Comparison of ENCODE assay signal across 27 cellular contexts in the genomic region with DNA sequence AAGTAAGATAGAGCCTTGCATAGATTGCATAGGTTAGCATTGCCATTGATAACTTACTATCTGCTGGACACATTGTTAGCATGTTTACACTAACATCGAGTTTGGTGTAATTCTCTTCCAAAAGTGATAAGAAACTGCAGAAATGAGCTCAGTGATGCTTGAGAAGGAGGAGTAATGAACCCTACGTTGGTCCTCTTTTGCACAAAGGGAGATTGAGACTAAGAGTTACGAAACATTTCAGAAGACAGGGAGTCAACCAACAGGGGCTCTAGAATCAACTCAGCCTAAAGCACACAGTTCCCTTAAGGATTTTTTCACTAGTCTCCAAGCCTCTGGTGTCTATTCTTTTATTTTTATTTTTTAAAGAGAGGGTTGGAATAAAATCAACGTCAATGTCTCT. TPM values are rescaled to one million over a fixed set of nuclear protein-coding genes. Genes with fewer than 3 reads are reported as not detected.
"Had no signal": no experiment of that assay in that cellular context is flagged by ENCODE, and none has a peak within 500 bp of the region (broad histone marks: within the 10 kb centered on the region; RNA-seq: fewer than 3 reads in every experiment).

No MANE protein-coding gene starts in this region.

- H3K27ac ChIP-seq: KMS-11, Peyer's patch, SJCRH30 had no signal

- H3K27me3 ChIP-seq: Peyer's patch, SJCRH30 had no signal

- H3K4me3 ChIP-seq: Peyer's patch, SJCRH30 had no signal

- H3K9me3 ChIP-seq: Peyer's patch, SJCRH30 had no signal

- H3K36me3 ChIP-seq: Peyer's patch, SJCRH30 had no signal

- DNase-seq: Kasumi-1, MM.1S, NCI-H1048, NCI-H1105 treated with DMSO at 0.1 percent for 48 hours, NCI-H1417 treated with DMSO at 0.1 percent for 48 hours, NCI-H146, NCI-H1694 treated with DMSO at 0.1 percent for 48 hours, NCI-H1930, NCI-H2081, NCI-H2107, NCI-H2171, NCI-H226, NCI-H446, NCI-H510A, NCI-H524 treated with DMSO at 0.1 percent for 48 hours, NCI-H69, NCI-H774, PC-3, Peyer's patch, SHP77 treated with DMSO at 0.1 percent for 48 hours, SJCRH30 had no signal

- H3K4me1 ChIP-seq: Peyer's patch had no signal

- ATAC-seq: PC-3, Right ventricle myocardium inferior had no signal

RNA-seq across cellular contexts. Expression of a gene that starts 6.8 kb away (rescaled TPM):
- total RNA-seq: HT-29, OCI-LY7, PC-3, Peyer's patch, Right ventricle myocardium inferior, RPMI7951, SJCRH30 had no signal

RNA-seq across cellular contexts. Expression of a gene that starts 8.7 kb away (rescaled TPM):
- total RNA-seq: HT-29, M059J, OCI-LY7, PC-3, RPMI7951, SJCRH30 had no signal

RNA-seq across cellular contexts. Expression of a gene that starts 21.7 kb away (rescaled TPM):
- total RNA-seq: HT-29, OCI-LY7, PC-3 had no signal

RNA-seq across cellular contexts. Expression of a gene that starts 42.4 kb away (rescaled TPM):
- total RNA-seq: HT-29, OCI-LY7, PC-3, Right ventricle myocardium inferior, RPMI7951, SJCRH30 had no signal
